ENCODE assay signal across 1 cellular context in genomic region chr16:85567101-85567866, GRCh38.
A peak's percentile ranks its signal among the peaks of the same experiment; 100 is the strongest.
TF ChIP-seq lines count a peak whose summit lies in the region.

No MANE protein-coding gene starts in this region.

TF ChIP-seq in K562, 482 proteins besides CTCF, POLR2A, EP300 and RAD21 (continued from another document and continues in another):
- TF ChIP-seq, protein P1, sequence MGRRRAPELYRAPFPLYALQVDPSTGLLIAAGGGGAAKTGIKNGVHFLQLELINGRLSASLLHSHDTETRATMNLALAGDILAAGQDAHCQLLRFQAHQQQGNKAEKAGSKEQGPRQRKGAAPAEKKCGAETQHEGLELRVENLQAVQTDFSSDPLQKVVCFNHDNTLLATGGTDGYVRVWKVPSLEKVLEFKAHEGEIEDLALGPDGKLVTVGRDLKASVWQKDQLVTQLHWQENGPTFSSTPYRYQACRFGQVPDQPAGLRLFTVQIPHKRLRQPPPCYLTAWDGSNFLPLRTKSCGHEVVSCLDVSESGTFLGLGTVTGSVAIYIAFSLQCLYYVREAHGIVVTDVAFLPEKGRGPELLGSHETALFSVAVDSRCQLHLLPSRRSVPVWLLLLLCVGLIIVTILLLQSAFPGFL (CRISPR knock-in tag; IDR thresholded peaks at IDR 0.05), result no peak
- TF ChIP-seq CREM (IDR thresholded peaks at IDR 0.05; ENCODE audit: low read depth) (no peak), MCM7 (IDR thresholded peaks at IDR 0.05) (no peak), ATF1 (CRISPR knock-in tag; IDR thresholded peaks at IDR 0.05) (no peak), ATF1 (tag; IDR thresholded peaks at IDR 0.05) (peak; percentile 40; the same call in 1 of the 2 replicates), RB1 (IDR thresholded peaks at IDR 0.05; ENCODE audit: low read depth) (no peak), TOE1 (IDR thresholded peaks at IDR 0.05; ENCODE audit: borderline replicate concordance) (no peak), TOE1 (CRISPR knock-in tag; IDR thresholded peaks at IDR 0.05; ENCODE audit: borderline replicate concordance, low read depth) (no peak; the same call in 1 of the 2 replicates), HOXB6 (CRISPR knock-in tag; IDR thresholded peaks at IDR 0.05; ENCODE audit: borderline replicate concordance) (no peak), HNRNPL (IDR thresholded peaks at IDR 0.05; ENCODE audit: low read depth, low read length) (0 out of 2 replicates have a peak, but pooled peaks have one; percentile 42), ZFX (CRISPR knock-in tag; IDR thresholded peaks at IDR 0.05) (no peak), DPF2 (IDR thresholded peaks at IDR 0.05) (peak; percentile 82), HDAC3 (IDR thresholded peaks at IDR 0.05; ENCODE audit: borderline replicate concordance, partially characterized antibody) (no peak), CBX1 (IDR thresholded peaks at IDR 0.05; ENCODE audit: low read depth) (no peak), KLF10 (CRISPR knock-in tag; IDR thresholded peaks at IDR 0.05) (no peak), ZNF239 (CRISPR knock-in tag; IDR thresholded peaks at IDR 0.05) (no peak; the same call in none of the 2 replicates), CBFA2T2 (conservative IDR thresholded peaks at IDR 0.05) (no peak), HMG20B (CRISPR knock-in tag; IDR thresholded peaks at IDR 0.05) (no peak), HDAC2 (IDR thresholded peaks at IDR 0.05) (peak; percentile 72; the same call in 1 of the 2 replicates), BDP1 (IDR thresholded peaks at IDR 0.05; ENCODE audit: insufficient read depth, insufficient read length) (no peak), CHD4 (IDR thresholded peaks at IDR 0.05; ENCODE audit: insufficient read depth, insufficient replicate concordance, low read depth, low read length, poor library complexity, severe bottlenecking) (no peak), RUNX1 (IDR thresholded peaks at IDR 0.05; ENCODE audit: low read depth) (no peak), RBM15 (IDR thresholded peaks at IDR 0.05; ENCODE audit: insufficient read depth, low read length) (no peak), RBM39 (optimal IDR thresholded peaks at IDR 0.05; ENCODE audit: low read depth, low read length) (no peak), HDAC8 (tag; IDR thresholded peaks at IDR 0.05) (peak; percentile 91; the same call in 1 of the 2 replicates), U2AF2 (optimal IDR thresholded peaks at IDR 0.05; ENCODE audit: low read depth, low read length) (no peak), STAT5B (CRISPR knock-in tag; IDR thresholded peaks at IDR 0.05) (no peak), MEF2D (tag; conservative IDR thresholded peaks at IDR 0.05; ENCODE audit: low read depth) (0 out of 2 replicates have a peak, but pooled peaks have one; percentile 25), SMAD3 (CRISPR knock-in tag; conservative IDR thresholded peaks at IDR 0.05) (peak; percentile 84), TCF15 (CRISPR knock-in tag; IDR thresholded peaks at IDR 0.05) (0 out of 2 replicates have a peak, but pooled peaks have one; percentile 20), ZNF354B (CRISPR knock-in tag; IDR thresholded peaks at IDR 0.05) (no peak), GATAD2B (IDR thresholded peaks at IDR 0.05; ENCODE audit: borderline replicate concordance) (no peak), POLR3G (IDR thresholded peaks at IDR 0.05; ENCODE audit: extremely low read depth, insufficient read length, insufficient replicate concordance) (no peak), CSDE1 (IDR thresholded peaks at IDR 0.05) (no peak), ZKSCAN3 (CRISPR knock-in tag; IDR thresholded peaks at IDR 0.05) (0 out of 2 replicates have a peak, but pooled peaks have one; percentile 20), ZNF277 (CRISPR knock-in tag; IDR thresholded peaks at IDR 0.05; ENCODE audit: borderline replicate concordance) (no peak), HNRNPUL1 (IDR thresholded peaks at IDR 0.05; ENCODE audit: low read length) (no peak), KHSRP (IDR thresholded peaks at IDR 0.05) (no peak), SRSF9 (IDR thresholded peaks at IDR 0.05; ENCODE audit: borderline replicate concordance, low read depth, low read length) (no peak), PHB2 (IDR thresholded peaks at IDR 0.05; ENCODE audit: low read depth) (no peak), KLF6 (CRISPR knock-in tag; IDR thresholded peaks at IDR 0.05; ENCODE audit: borderline replicate concordance) (peak; percentile 78; the same call in 1 of the 2 replicates), CBX5 (IDR thresholded peaks at IDR 0.05; ENCODE audit: borderline replicate concordance, low read depth) (no peak), DNMT1 (IDR thresholded peaks at IDR 0.05) (no peak), ZNF23 (CRISPR knock-in tag; IDR thresholded peaks at IDR 0.05) (no peak), DIDO1 (tag; IDR thresholded peaks at IDR 0.05; ENCODE audit: low read depth) (no peak), NBN (IDR thresholded peaks at IDR 0.05; ENCODE audit: low read depth) (0 out of 2 replicates have a peak, but pooled peaks have one; percentile 67), HNRNPH1 (optimal IDR thresholded peaks at IDR 0.05; ENCODE audit: low read depth, low read length) (no peak), CREBBP (IDR thresholded peaks at IDR 0.05; ENCODE audit: low read depth, low read length) (no peak), IRF2 (CRISPR knock-in tag; IDR thresholded peaks at IDR 0.05) (no peak), MCM5 (IDR thresholded peaks at IDR 0.05; ENCODE audit: low read depth) (no peak), ATF3 (IDR thresholded peaks at IDR 0.05) (no peak), ATF3 (CRISPR knock-in tag; conservative IDR thresholded peaks at IDR 0.05) (peak; percentile 67; the same call in 1 of the 2 replicates), MAFG (tag; conservative IDR thresholded peaks at IDR 0.05) (no peak), PHF21A (IDR thresholded peaks at IDR 0.05; ENCODE audit: borderline replicate concordance, low read depth) (no peak), DDX20 (tag; IDR thresholded peaks at IDR 0.05; ENCODE audit: low read depth) (no peak), ZNF57 (CRISPR knock-in tag; IDR thresholded peaks at IDR 0.05) (no peak), E2F6 (IDR thresholded peaks at IDR 0.05; ENCODE audit: borderline replicate concordance in 1 of 2, extremely low read depth in 1 of 2, insufficient read depth in 1 of 2, insufficient read length in 1 of 2, low read depth in 1 of 2, low read length in 1 of 2, poor library complexity in 1 of 2, severe bottlenecking in 1 of 2) (peak; percentile 61 to 82)
- TF ChIP-seq, protein P2, sequence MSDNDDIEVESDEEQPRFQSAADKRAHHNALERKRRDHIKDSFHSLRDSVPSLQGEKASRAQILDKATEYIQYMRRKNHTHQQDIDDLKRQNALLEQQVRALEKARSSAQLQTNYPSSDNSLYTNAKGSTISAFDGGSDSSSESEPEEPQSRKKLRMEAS (CRISPR knock-in tag; IDR thresholded peaks at IDR 0.05), result peak; percentile 97
- TF ChIP-seq, protein P3, sequence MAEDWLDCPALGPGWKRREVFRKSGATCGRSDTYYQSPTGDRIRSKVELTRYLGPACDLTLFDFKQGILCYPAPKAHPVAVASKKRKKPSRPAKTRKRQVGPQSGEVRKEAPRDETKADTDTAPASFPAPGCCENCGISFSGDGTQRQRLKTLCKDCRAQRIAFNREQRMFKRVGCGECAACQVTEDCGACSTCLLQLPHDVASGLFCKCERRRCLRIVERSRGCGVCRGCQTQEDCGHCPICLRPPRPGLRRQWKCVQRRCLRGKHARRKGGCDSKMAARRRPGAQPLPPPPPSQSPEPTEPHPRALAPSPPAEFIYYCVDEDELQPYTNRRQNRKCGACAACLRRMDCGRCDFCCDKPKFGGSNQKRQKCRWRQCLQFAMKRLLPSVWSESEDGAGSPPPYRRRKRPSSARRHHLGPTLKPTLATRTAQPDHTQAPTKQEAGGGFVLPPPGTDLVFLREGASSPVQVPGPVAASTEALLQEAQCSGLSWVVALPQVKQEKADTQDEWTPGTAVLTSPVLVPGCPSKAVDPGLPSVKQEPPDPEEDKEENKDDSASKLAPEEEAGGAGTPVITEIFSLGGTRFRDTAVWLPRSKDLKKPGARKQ (CRISPR knock-in tag; IDR thresholded peaks at IDR 0.05), result no peak
- TF ChIP-seq, protein P4, sequence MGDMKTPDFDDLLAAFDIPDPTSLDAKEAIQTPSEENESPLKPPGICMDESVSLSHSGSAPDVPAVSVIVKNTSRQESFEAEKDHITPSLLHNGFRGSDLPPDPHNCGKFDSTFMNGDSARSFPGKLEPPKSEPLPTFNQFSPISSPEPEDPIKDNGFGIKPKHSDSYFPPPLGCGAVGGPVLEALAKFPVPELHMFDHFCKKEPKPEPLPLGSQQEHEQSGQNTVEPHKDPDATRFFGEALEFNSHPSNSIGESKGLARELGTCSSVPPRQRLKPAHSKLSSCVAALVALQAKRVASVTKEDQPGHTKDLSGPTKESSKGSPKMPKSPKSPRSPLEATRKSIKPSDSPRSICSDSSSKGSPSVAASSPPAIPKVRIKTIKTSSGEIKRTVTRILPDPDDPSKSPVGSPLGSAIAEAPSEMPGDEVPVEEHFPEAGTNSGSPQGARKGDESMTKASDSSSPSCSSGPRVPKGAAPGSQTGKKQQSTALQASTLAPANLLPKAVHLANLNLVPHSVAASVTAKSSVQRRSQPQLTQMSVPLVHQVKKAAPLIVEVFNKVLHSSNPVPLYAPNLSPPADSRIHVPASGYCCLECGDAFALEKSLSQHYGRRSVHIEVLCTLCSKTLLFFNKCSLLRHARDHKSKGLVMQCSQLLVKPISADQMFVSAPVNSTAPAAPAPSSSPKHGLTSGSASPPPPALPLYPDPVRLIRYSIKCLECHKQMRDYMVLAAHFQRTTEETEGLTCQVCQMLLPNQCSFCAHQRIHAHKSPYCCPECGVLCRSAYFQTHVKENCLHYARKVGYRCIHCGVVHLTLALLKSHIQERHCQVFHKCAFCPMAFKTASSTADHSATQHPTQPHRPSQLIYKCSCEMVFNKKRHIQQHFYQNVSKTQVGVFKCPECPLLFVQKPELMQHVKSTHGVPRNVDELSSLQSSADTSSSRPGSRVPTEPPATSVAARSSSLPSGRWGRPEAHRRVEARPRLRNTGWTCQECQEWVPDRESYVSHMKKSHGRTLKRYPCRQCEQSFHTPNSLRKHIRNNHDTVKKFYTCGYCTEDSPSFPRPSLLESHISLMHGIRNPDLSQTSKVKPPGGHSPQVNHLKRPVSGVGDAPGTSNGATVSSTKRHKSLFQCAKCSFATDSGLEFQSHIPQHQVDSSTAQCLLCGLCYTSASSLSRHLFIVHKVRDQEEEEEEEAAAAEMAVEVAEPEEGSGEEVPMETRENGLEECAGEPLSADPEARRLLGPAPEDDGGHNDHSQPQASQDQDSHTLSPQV (IDR thresholded peaks at IDR 0.05), result no peak
- TF ChIP-seq, protein P5, sequence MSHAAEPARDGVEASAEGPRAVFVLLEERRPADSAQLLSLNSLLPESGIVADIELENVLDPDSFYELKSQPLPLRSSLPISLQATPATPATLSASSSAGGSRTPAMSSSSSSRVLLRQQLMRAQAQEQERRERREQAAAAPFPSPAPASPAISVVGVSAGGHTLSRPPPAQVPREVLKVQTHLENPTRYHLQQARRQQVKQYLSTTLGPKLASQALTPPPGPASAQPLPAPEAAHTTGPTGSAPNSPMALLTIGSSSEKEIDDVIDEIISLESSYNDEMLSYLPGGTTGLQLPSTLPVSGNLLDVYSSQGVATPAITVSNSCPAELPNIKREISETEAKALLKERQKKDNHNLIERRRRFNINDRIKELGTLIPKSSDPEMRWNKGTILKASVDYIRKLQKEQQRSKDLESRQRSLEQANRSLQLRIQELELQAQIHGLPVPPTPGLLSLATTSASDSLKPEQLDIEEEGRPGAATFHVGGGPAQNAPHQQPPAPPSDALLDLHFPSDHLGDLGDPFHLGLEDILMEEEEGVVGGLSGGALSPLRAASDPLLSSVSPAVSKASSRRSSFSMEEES (CRISPR knock-in tag; IDR thresholded peaks at IDR 0.05), result no peak
- TF ChIP-seq, protein P6, sequence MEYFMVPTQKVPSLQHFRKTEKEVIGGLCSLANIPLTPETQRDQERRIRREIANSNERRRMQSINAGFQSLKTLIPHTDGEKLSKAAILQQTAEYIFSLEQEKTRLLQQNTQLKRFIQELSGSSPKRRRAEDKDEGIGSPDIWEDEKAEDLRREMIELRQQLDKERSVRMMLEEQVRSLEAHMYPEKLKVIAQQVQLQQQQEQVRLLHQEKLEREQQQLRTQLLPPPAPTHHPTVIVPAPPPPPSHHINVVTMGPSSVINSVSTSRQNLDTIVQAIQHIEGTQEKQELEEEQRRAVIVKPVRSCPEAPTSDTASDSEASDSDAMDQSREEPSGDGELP (CRISPR knock-in tag; IDR thresholded peaks at IDR 0.05; ENCODE audit: borderline replicate concordance), result peak; percentile 92
